ENCODE assay signal across 8 cellular contexts in genomic region chr3:5194341-5194740, GRCh38. TPM values are rescaled to one million over a fixed set of nuclear protein-coding genes. Genes with fewer than 3 reads are reported as not detected.
A peak's percentile ranks its signal among the peaks of the same experiment; 100 is the strongest.
DNase-seq lines count a peak whose midpoint lies in the region; ATAC-seq and TF ChIP-seq lines count a peak whose summit lies in the region.

No MANE protein-coding gene starts in this region.

- H3K4me3 ChIP-seq in lower lobe of right lung, result no peak overlapping the region
- no peak overlapping the region for H3K4me3 ChIP-seq in upper lobe of left lung

- peak overlapping the region; percentile 61 for H3K4me3 Mint-ChIP-seq in activated T-cell treated with anti-CD3 and anti-CD28 coated beads, Interleukin-2, amount 50 U/mL, for 24 hours
- H3K4me3 Mint-ChIP-seq in activated CD8-positive, alpha-beta T cell treated with anti-CD3 and anti-CD28 coated beads for 36 hours, result peak overlapping the region; percentile 28

- H3K27me3 ChIP-seq in lower lobe of right lung (ENCODE audit: low read depth), result no peaks in the 10 kb centered on the region
- no peaks in the 10 kb centered on the region for H3K27me3 ChIP-seq in upper lobe of left lung

- CTCF ChIA-PET in activated CD8-positive, alpha-beta T cell treated with anti-CD3 and anti-CD28 coated beads for 36 hours (lab: Charles Lee), result interaction anchor here (1.1 to 1.6 kb wide), 2 partner anchors 58 to 70 kb away, joined by 3 read pairs; no protein-coding TSS in a partner anchor

- no peak for TF ChIP-seq POLR2A in upper lobe of left lung (IDR thresholded peaks at IDR 0.05)

- H3K9me3 ChIP-seq in lower lobe of right lung (no peaks in the 10 kb centered on the region), upper lobe of left lung (no peaks in the 10 kb centered on the region)

- POLR2A ChIA-PET in activated CD8-positive, alpha-beta T cell treated with anti-CD3 and anti-CD28 coated beads for 36 hours (lab: Charles Lee), result interaction anchor here (0.6 to 5.4 kb wide), 8 partner anchors 9 to 851 kb away, joined by 3 to 36 read pairs (median 4); partner anchors contain the start of genes ARL8B and BHLHE40

- no peak for TF ChIP-seq CTCF in activated CD8-positive, alpha-beta T cell treated with anti-CD3 and anti-CD28 coated beads for 36 hours (IDR thresholded peaks at IDR 0.05)
- TF ChIP-seq CTCF in lower lobe of right lung (IDR thresholded peaks at IDR 0.05) (no peak), upper lobe of left lung (IDR thresholded peaks at IDR 0.05) (no peak)

- peak overlapping the region; percentile 97 for H3K27ac Mint-ChIP-seq in activated T-cell treated with anti-CD3 and anti-CD28 coated beads, Interleukin-2, amount 50 U/mL, for 24 hours
- peak overlapping the region; percentile 93 for H3K27ac Mint-ChIP-seq in activated CD8-positive, alpha-beta T cell treated with anti-CD3 and anti-CD28 coated beads for 36 hours

- H3K36me3 Mint-ChIP-seq in activated T-cell treated with anti-CD3 and anti-CD28 coated beads, Interleukin-2, amount 50 U/mL, for 24 hours (ENCODE audit: low read depth), result peaks cover 93% of the 10 kb centered on the region
- peaks cover 89% of the 10 kb centered on the region for H3K36me3 Mint-ChIP-seq in activated CD8-positive, alpha-beta T cell treated with anti-CD3 and anti-CD28 coated beads for 36 hours (ENCODE audit: low read depth)

- peaks cover 96% of the 10 kb centered on the region for H3K4me1 ChIP-seq in lower lobe of right lung
- H3K4me1 ChIP-seq in upper lobe of left lung, result peaks cover 77 to 90% (median 81%) of the 10 kb centered on the region in 4 donors

- H3K27me3 Mint-ChIP-seq in activated T-cell treated with anti-CD3 and anti-CD28 coated beads, Interleukin-2, amount 50 U/mL, for 24 hours, result no peaks in the 10 kb centered on the region
- no peaks in the 10 kb centered on the region for H3K27me3 Mint-ChIP-seq in activated CD8-positive, alpha-beta T cell treated with anti-CD3 and anti-CD28 coated beads for 36 hours

- peak; percentile 25 for ATAC-seq in activated CD8-positive, alpha-beta T cell treated with anti-CD3 and anti-CD28 coated beads for 36 hours
- no peak for ATAC-seq in lower lobe of right lung
- no peak for ATAC-seq in upper lobe of left lung (ENCODE audit: low FRiP score in 2 of 2)
- no peak for ATAC-seq in HG02938 (IDR thresholded peaks at IDR 0.05; ENCODE audit: unreplicated experiment)

- peaks cover 85% of the 10 kb centered on the region for H3K4me1 Mint-ChIP-seq in activated T-cell treated with anti-CD3 and anti-CD28 coated beads, Interleukin-2, amount 50 U/mL, for 24 hours (ENCODE audit: low read depth)
- H3K4me1 Mint-ChIP-seq in activated CD8-positive, alpha-beta T cell treated with anti-CD3 and anti-CD28 coated beads for 36 hours (ENCODE audit: low read depth), result peaks cover 78% of the 10 kb centered on the region

- WGBS in upper lobe of left lung, 2 donors, result 59 to 60% methylated on average over 2 of the region's 2 CpGs

- peaks cover 6% of the 10 kb centered on the region for H3K36me3 ChIP-seq in lower lobe of right lung
- peaks cover 0 to 9% (median 4%) of the 10 kb centered on the region in 4 donors for H3K36me3 ChIP-seq in upper lobe of left lung

- intact Hi-C loops in activated CD8-positive, alpha-beta T cell treated with anti-CD3 and anti-CD28 coated beads for 36 hours (cut with micrococcal nuclease), result loop anchor here (5.0 to 10.0 kb wide), 6 partner anchors 57 to 702 kb away; partner anchors contain the start of genes ARL8B and ITPR1
- intact Hi-C loops in lower lobe of right lung (cut with DNase I), result no loop called here

- DNase-seq in activated T-cell treated with anti-CD3 and anti-CD28 coated beads, Interleukin-2, amount 50 U/mL, for 24 hours, result no peak
- DNase-seq in activated T-cell treated with anti-CD3 and anti-CD28 coated beads for 4 hours, result no peak
- DNase-seq in activated CD8-positive, alpha-beta T cell treated with anti-CD3 and anti-CD28 coated beads for 36 hours, result no peak
- DNase-seq in lower lobe of right lung, result no peak
- DNase-seq in upper lobe of left lung, result no peak
- DNase-seq in dedifferentiated amniotic fluid mesenchymal stem cell (ENCODE audit: extremely low spot score), result no peak
- no peak for DNase-seq in hypothalamus (lab: John Stamatoyannopoulos, UW)

- H3K27ac ChIP-seq in lower lobe of right lung, result peak overlapping the region; percentile 34
- peak overlapping the region; percentile 4 to 77 (median 44) for H3K27ac ChIP-seq in upper lobe of left lung

- H3K9me3 Mint-ChIP-seq in activated T-cell treated with anti-CD3 and anti-CD28 coated beads, Interleukin-2, amount 50 U/mL, for 24 hours, result no peaks in the 10 kb centered on the region
- peaks cover 2% of the 10 kb centered on the region for H3K9me3 Mint-ChIP-seq in activated CD8-positive, alpha-beta T cell treated with anti-CD3 and anti-CD28 coated beads for 36 hours

- TF ChIP-seq EP300 in upper lobe of left lung (IDR thresholded peaks at IDR 0.05), result no peak

RNA-seq across cellular contexts. Expression of gene EDEM1, which starts 6.8 kb away (rescaled TPM):
- 100 to 1,000 TPM; 156 to 159 TPM for total RNA-seq in activated CD8-positive, alpha-beta T cell treated with anti-CD3 and anti-CD28 coated beads for 36 hours
- 76.5 TPM for total RNA-seq in lower lobe of right lung
- 100 to 1,000 TPM in 4 of 6 donors, 10 to 100 TPM in 2; 84.5 to 307 (median 146) TPM for total RNA-seq in upper lobe of left lung
